Comparison of ENCODE assay signal across 19 cellular contexts in the genomic region with DNA sequence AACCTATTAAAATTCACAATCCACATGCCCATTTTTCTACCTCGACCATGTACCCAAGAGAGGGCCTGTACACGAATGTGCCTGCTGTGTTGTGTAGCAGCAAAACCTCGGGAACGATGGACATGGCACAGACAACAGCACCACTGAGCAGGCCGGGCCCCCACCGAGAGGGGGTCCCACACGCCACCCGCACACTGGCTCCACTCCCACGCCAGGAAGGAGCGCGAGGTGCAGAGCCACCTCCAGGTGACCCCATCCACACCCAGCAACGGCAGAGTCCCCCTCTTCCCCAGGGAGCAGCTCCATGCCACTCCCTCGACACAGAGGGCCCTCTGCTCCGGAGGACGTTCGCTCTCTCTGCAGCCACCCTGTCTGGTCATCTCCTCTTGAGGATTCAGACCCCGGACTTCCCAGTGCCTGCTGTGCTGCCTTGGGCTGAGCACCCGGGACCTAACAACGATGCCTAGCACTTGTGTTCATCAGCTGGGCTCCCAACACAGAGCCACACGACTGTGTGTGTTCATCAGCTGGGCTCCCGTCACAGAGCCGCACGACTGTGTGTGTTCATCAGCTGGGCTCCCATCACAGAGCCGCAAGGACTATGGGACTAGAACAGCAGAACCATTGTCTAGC. TPM values are rescaled to one million over a fixed set of nuclear protein-coding genes. Genes with fewer than 3 reads are reported as not detected.
DNase-seq lines count a peak whose midpoint lies in the region; ATAC-seq and TF ChIP-seq lines count a peak whose summit lies in the region.
"Had no signal": no experiment of that assay in that cellular context is flagged by ENCODE, and none has a peak within 500 bp of the region (broad histone marks: within the 10 kb centered on the region; RNA-seq: fewer than 3 reads in every experiment).

No MANE protein-coding gene starts in this region.

- H3K27ac ChIP-seq in RWPE2 (ENCODE audit: poor library complexity, severe bottlenecking) (no peak overlapping the region), spleen (no peak overlapping the region)

- no peak for TF ChIP-seq CTCF in RWPE2 (IDR thresholded peaks at IDR 0.05; ENCODE audit: poor library complexity, severe bottlenecking)
- no peak for TF ChIP-seq CTCF in spleen (IDR thresholded peaks at IDR 0.05 in 8 of 11, conservative IDR thresholded peaks at IDR 0.05 in 3 of 11)
- no peak for TF ChIP-seq CTCF in GM10266 (IDR thresholded peaks at IDR 0.05; ENCODE audit: control insufficient read depth, insufficient read depth, low read depth, missing control alignments)

- no peaks in the 10 kb centered on the region for H3K4me1 ChIP-seq in RWPE2 (ENCODE audit: insufficient read depth, poor library complexity, severe bottlenecking)
- H3K4me1 ChIP-seq in spleen = no peaks in the 10 kb centered on the region

- intact Hi-C loops in spleen (cut with DNase I; ENCODE audit: low total_unique reads) = no loop called here

- WGBS in spleen, 5 donors = 83 to 88% (median 85%) methylated on average over 16 to 24 of the region's 24 CpGs

- DNase-seq in activated effector memory CD4-positive, alpha-beta T cell treated with anti-CD3 and anti-CD28 coated beads, Interleukin-2, amount 50 U/mL, for 16 hours = peak; percentile 51
- no peak for DNase-seq in activated effector memory CD4-positive, alpha-beta T cell treated with Interleukin-2 at 50 U/mL for 16 hours
- DNase-seq in RWPE2 (ENCODE audit: low spot score) (peak; percentile 51), medulla oblongata (ENCODE audit: extremely low spot score) (peak; percentile 47), spleen (peak; percentile 63), AG08396 (ENCODE audit: low spot score) (no peak), cerebellar cortex (ENCODE audit: low spot score) (no peak), GM10266 (ENCODE audit: extremely low spot score) (no peak)
- DNase-seq: 8988T; CD4-positive, alpha-beta T cell; DMS53; KBM-7; NCI-H1694 treated with DMSO at 0.1 percent for 48 hours; NCI-H2107; NCI-H2227 treated with DMSO at 0.1 percent for 48 hours; NCI-H510A treated with DMSO at 0.1 percent for 48 hours; NCI-H774; SHP77 had no signal

- no peak for ATAC-seq in RWPE2 (ENCODE audit: low read depth)

- TF ChIP-seq POLR2A in spleen (IDR thresholded peaks at IDR 0.05) = no peak

- H3K9me3 ChIP-seq in RWPE2 (ENCODE audit: severe bottlenecking) = no peaks in the 10 kb centered on the region
- H3K9me3 ChIP-seq in spleen = no peaks in the 10 kb centered on the region

- no peaks in the 10 kb centered on the region for H3K27me3 ChIP-seq in RWPE2 (ENCODE audit: insufficient read depth, poor library complexity, severe bottlenecking)
- H3K27me3 ChIP-seq in spleen (replicated peaks in 1 of 7) = peaks cover 0 to 14% (median 0%) of the 10 kb centered on the region in 7 donors

- H3K4me3 ChIP-seq in RWPE2 (ENCODE audit: severe bottlenecking) (no peak overlapping the region), spleen (no peak overlapping the region)

- no peaks in the 10 kb centered on the region for H3K36me3 ChIP-seq in RWPE2 (ENCODE audit: low read depth)
- no peaks in the 10 kb centered on the region for H3K36me3 ChIP-seq in spleen

RNA-seq across cellular contexts. Expression of a gene that starts 25.3 kb away (rescaled TPM):
- total RNA-seq in spleen = 100 to 1,000 TPM in 1 of 7 donors, 10 to 100 TPM in 6; 44.0 to 101 (median 64.5) TPM
- polyA plus RNA-seq in spleen = 10 to 100 TPM in 1 of 3 donors, 1 to 10 TPM in 2; 4.0 to 16.8 (median 4.4) TPM
- total RNA-seq: CD4-positive, alpha-beta T cell; OCI-LY7 had no signal

Comparison
In these comparisons a context has a peak if more than half of its experiments do, and no peak if none do; other contexts are left out.
1. DNase-seq: peak in activated effector memory CD4-positive, alpha-beta T cell treated with anti-CD3 and anti-CD28 coated beads, Interleukin-2, amount 50 U/mL, for 16 hours (single experiment), RWPE2 (single experiment), medulla oblongata (single experiment) and spleen (single experiment); none in activated effector memory CD4-positive, alpha-beta T cell treated with Interleukin-2 at 50 U/mL for 16 hours (single experiment), AG08396 (single experiment), cerebellar cortex (single experiment) and GM10266 (single experiment).